ENCODE assay signal across 25 cellular contexts in the genomic region with DNA sequence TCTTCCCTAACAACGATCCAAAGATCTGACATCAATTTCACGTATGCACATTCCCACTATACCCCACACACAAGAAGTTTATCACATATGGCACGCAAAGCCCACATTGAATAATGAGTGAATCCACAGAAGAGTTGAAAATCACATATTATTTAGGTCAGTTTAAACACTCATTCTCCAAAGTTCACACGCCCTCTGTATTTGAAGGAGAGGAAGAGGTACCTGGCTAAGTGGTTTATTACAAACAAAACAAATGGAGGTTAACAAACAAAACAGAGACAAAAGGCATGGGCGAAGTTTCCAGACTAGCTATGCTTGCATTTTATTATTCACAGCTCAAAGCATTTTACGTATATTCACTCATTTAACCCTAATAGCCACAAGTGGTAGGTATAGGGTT.
"Had no signal": no experiment of that assay in that cellular context is flagged by ENCODE, and none has a peak within 500 bp of the region (broad histone marks: within the 10 kb centered on the region; RNA-seq: fewer than 3 reads in every experiment).

No MANE protein-coding gene starts in this region.

- H3K27me3 ChIP-seq: ascending aorta, body of pancreas, Peyer's patch had no signal

- H3K27ac ChIP-seq: ascending aorta, body of pancreas had no signal

- H3K27me3 Mint-ChIP-seq: activated naive CD4-positive, alpha-beta T cell treated with anti-CD3 and anti-CD28 coated beads, Interleukin-2, amount 50 U/mL, for 24 hours had no signal

- H3K36me3 Mint-ChIP-seq: WTC11 had no signal

- H3K27ac Mint-ChIP-seq: activated CD8-positive, alpha-beta memory T cell treated with anti-CD3 and anti-CD28 coated beads, Interleukin-2, amount 10 ng/mL, durations not matched to agents 7 days and 5 days; activated naive CD4-positive, alpha-beta T cell treated with anti-CD3 and anti-CD28 coated beads, Interleukin-2, amount 50 U/mL, for 24 hours; T-helper 1 cell treated with Interleukin-12 subunit alpha and Interleukin-12 subunit beta and Interleukin-4 antibody, amounts not matched to agents 30 μg/mL and 1 μg/mL, for 36 hours; WTC11 had no signal

- H3K4me1 Mint-ChIP-seq: central memory CD8-positive, alpha-beta T cell; WTC11 had no signal

- DNase-seq: activated CD4-positive, alpha-beta T cell treated with anti-CD3 and anti-CD28 coated beads for 1 hour; activated CD4-positive, alpha-beta T cell treated with anti-CD3 and anti-CD28 coated beads, Interleukin-2, amount 50 U/mL, for 4 hours; activated CD8-positive, alpha-beta memory T cell treated with anti-CD3 and anti-CD28 coated beads, Interleukin-2, amount 10 ng/mL, durations not matched to agents 7 days and 5 days; activated effector memory CD4-positive, alpha-beta T cell treated with Interleukin-2 at 50 U/mL for 16 hours; activated naive CD4-positive, alpha-beta T cell; activated T-cell treated with anti-CD3 and anti-CD28 coated beads, Interleukin-2, amount 50 U/mL, for 24 hours; IMR-90; KG1; NCI-H1048; NCI-H146; NCI-H1930; NCI-H2171 treated with DMSO at 0.1 percent for 48 hours; NCI-H345; NCI-H510A treated with DMSO at 0.1 percent for 48 hours; NCI-H69; NK-92 treated with Interleukin-12 subunit alpha and Interleukin-12 subunit beta, amount 100 ng/mL, for 24 hours; Peyer's patch; SHP77 had no signal

- H3K4me1 ChIP-seq: ascending aorta, body of pancreas, Peyer's patch had no signal

- H3K4me3 Mint-ChIP-seq: activated CD8-positive, alpha-beta memory T cell treated with anti-CD3 and anti-CD28 coated beads, Interleukin-2, amount 10 ng/mL, durations not matched to agents 7 days and 5 days; activated naive CD4-positive, alpha-beta T cell treated with anti-CD3 and anti-CD28 coated beads, Interleukin-2, amount 50 U/mL, for 24 hours; activated T-cell treated with anti-CD3 and anti-CD28 coated beads, Interleukin-2, amount 50 U/mL, for 24 hours; central memory CD8-positive, alpha-beta T cell; T-helper 1 cell treated with Interleukin-12 subunit alpha and Interleukin-12 subunit beta and Interleukin-4 antibody, amounts not matched to agents 30 μg/mL and 1 μg/mL, for 36 hours; WTC11 had no signal

- H3K9me3 ChIP-seq: ascending aorta, body of pancreas, Peyer's patch had no signal

- H3K9me3 Mint-ChIP-seq: activated naive CD4-positive, alpha-beta T cell treated with anti-CD3 and anti-CD28 coated beads, Interleukin-2, amount 50 U/mL, for 24 hours; activated T-cell treated with anti-CD3 and anti-CD28 coated beads, Interleukin-2, amount 50 U/mL, for 24 hours; activated T-helper 1 cell treated with anti-CD3 and anti-CD28 coated beads, Interleukin-12 subunit alpha, Interleukin-12 subunit beta, Interleukin-2, Interleukin-4 antibody, amounts not matched to agents 30 ng/mL and 10 ng/mL and 1 ng/mL, durations not matched to agents 14 hours and 24 hours and 36 hours; central memory CD8-positive, alpha-beta T cell; T-helper 1 cell treated with Interleukin-12 subunit alpha and Interleukin-12 subunit beta and Interleukin-4 antibody, amounts not matched to agents 30 μg/mL and 1 μg/mL, for 36 hours; WTC11 had no signal

- H3K36me3 ChIP-seq: ascending aorta, Peyer's patch had no signal

- H3K4me3 ChIP-seq: ascending aorta, body of pancreas, Peyer's patch had no signal
